Comparison of ENCODE assay signal across 9 cellular contexts in genomic region chr6:26556263-26557070, GRCh38. TPM values are rescaled to one million over a fixed set of nuclear protein-coding genes. Genes with fewer than 3 reads are reported as not detected.
A peak's percentile ranks its signal among the peaks of the same experiment; 100 is the strongest.
DNase-seq lines count a peak whose midpoint lies in the region; ATAC-seq and TF ChIP-seq lines count a peak whose summit lies in the region.
"Had no signal": no experiment of that assay in that cellular context is flagged by ENCODE, and none has a peak within 500 bp of the region (broad histone marks: within the 10 kb centered on the region; RNA-seq: fewer than 3 reads in every experiment).

No MANE protein-coding gene starts in this region.

- no peaks in the 10 kb centered on the region for H3K9me3 ChIP-seq in CD4-positive, alpha-beta memory T cell (ENCODE audit: control insufficient read depth in 1 of 2, low read length in 2 of 2)
- no peaks in the 10 kb centered on the region for H3K9me3 ChIP-seq in HEK293 (ENCODE audit: control insufficient read depth, insufficient read depth, low read depth, low read length)
- no peaks in the 10 kb centered on the region for H3K9me3 ChIP-seq in PC-3 (ENCODE audit: low read length)
- H3K9me3 ChIP-seq: pancreas had no signal

- H3K4me1 Mint-ChIP-seq in CD4-positive, alpha-beta memory T cell = peaks cover 5 to 17% (median 11%) of the 10 kb centered on the region in 4 donors
- H3K4me1 Mint-ChIP-seq in brain (peaks cover 31% of the 10 kb centered on the region), mesothelial cell of epicardium (peaks cover 12% of the 10 kb centered on the region)

- no peak overlapping the region for H2AFZ ChIP-seq in PC-3 (ENCODE audit: low read length)

- no peaks in the 10 kb centered on the region for H3K79me2 ChIP-seq in PC-3 (ENCODE audit: low read length)

- H3K36me3 ChIP-seq in CD4-positive, alpha-beta memory T cell (ENCODE audit: insufficient read depth, low read length) = no peaks in the 10 kb centered on the region
- H3K36me3 ChIP-seq in HEK293 (ENCODE audit: control insufficient read depth in 2 of 2, insufficient read depth in 1 of 2, low read length in 2 of 2) (no peaks in the 10 kb centered on the region), PC-3 (ENCODE audit: low read depth, low read length) (no peaks in the 10 kb centered on the region)
- H3K36me3 ChIP-seq: pancreas had no signal

- H3K27ac ChIP-seq in CD4-positive, alpha-beta memory T cell (ENCODE audit: low read depth, low read length) = no peak overlapping the region
- H3K27ac ChIP-seq in HEK293 (ENCODE audit: extremely low read depth, low read depth, low read length) = no peak overlapping the region; the same call in 1 of the 2 replicates
- H3K27ac ChIP-seq in PC-3 (ENCODE audit: low read length) = no peak overlapping the region
- H3K27ac ChIP-seq: pancreas had no signal

- no peaks in the 10 kb centered on the region for H3K9me3 Mint-ChIP-seq in CD4-positive, alpha-beta memory T cell
- H3K9me3 Mint-ChIP-seq in brain (peaks cover 0 to 8% (median 0%) of the 10 kb centered on the region in 5 experiments), mesothelial cell of epicardium (peaks cover 5% of the 10 kb centered on the region)

- BruUV-seq in PC-3 (replicated peaks; lab: Mats Ljungman, UMichigan) = TSS peak; percentile 98

- TF ChIP-seq CTCF in HEK293 (tag by site-specific recombination; IDR thresholded peaks at IDR 0.05) = no peak
- no peak for TF ChIP-seq CTCF in PC-3 (conservative IDR thresholded peaks at IDR 0.05; ENCODE audit: low read depth, low read length)
- no peak for TF ChIP-seq CTCF in brain (conservative IDR thresholded peaks at IDR 0.05)
- TF ChIP-seq CTCF in mesothelial cell of epicardium (IDR thresholded peaks at IDR 0.05; ENCODE audit: unreplicated experiment) = no peak

- CTCF ChIA-PET in CD4-positive, alpha-beta memory T cell (lab: Charles Lee; ENCODE audit: partially characterized antibody) = interaction anchor here (0.9 to 1.6 kb wide), 6 partner anchors 8 to 227 kb away, joined by 3 to 5 read pairs (median 4); partner anchors contain the start of gene HMGN4
- CTCF ChIA-PET in HEK293 (lab: Yijun Ruan, JAX) (interaction anchor here (0.5 to 1.9 kb wide), 9 partner anchors 12 to 1705 kb away, joined by 3 to 14 read pairs (median 4); no protein-coding TSS in a partner anchor), PC-3 (lab: Charles Lee) (interaction anchor here (0.7 kb wide), 1 partner anchor 11 kb away, joined by 4 read pairs; no protein-coding TSS in a partner anchor)

- H3K27ac Mint-ChIP-seq in CD4-positive, alpha-beta memory T cell = peak overlapping the region in 6 of 7 donors; percentile 17 to 91 (median 50)
- H3K27ac Mint-ChIP-seq in brain (peak overlapping the region in 4 of 5 experiments; percentile 21 to 75 (median 42)), mesothelial cell of epicardium (peak overlapping the region; percentile 60)

- H3K4me1 ChIP-seq in CD4-positive, alpha-beta memory T cell (ENCODE audit: insufficient read depth, low read length) = peaks cover 18% of the 10 kb centered on the region
- no peaks in the 10 kb centered on the region for H3K4me1 ChIP-seq in HEK293 (ENCODE audit: control insufficient read depth, insufficient read depth, low read length)
- H3K4me1 ChIP-seq in PC-3 (ENCODE audit: insufficient read depth, low read length) = peaks cover 15% of the 10 kb centered on the region

- peak overlapping the region in 4 of 8 donors; percentile 3 to 55 (median 28) for H3K4me3 Mint-ChIP-seq in CD4-positive, alpha-beta memory T cell
- H3K4me3 Mint-ChIP-seq in brain (peak overlapping the region in 1 of 5 experiments; percentile 91), mesothelial cell of epicardium (no peak overlapping the region)

- H4K20me1 ChIP-seq in PC-3 (ENCODE audit: low read length) = no peaks in the 10 kb centered on the region

- H3K4me2 ChIP-seq in PC-3 (ENCODE audit: low read length) = peak overlapping the region; percentile 9

- DNase-seq in CD4-positive, alpha-beta memory T cell = peak in 4 of 5 donors; percentile 36 to 43 (median 40)
- DNase-seq in PC-3 = peak; percentile 93
- peak in 1 of 2 experiments; percentile 54 for DNase-seq in mesothelial cell of epicardium (ENCODE audit: low spot score in 2 of 2, unreplicated experiment in 2 of 2)
- no peak for DNase-seq in CD1c-positive myeloid dendritic cell (ENCODE audit: extremely low spot score)
- no peak for DNase-seq in HuH-7.5 (ENCODE audit: low spot score)

- no peaks in the 10 kb centered on the region for H3K27me3 ChIP-seq in CD4-positive, alpha-beta memory T cell (ENCODE audit: insufficient read depth, low read length)
- H3K27me3 ChIP-seq in PC-3 (ENCODE audit: low read length) = no peaks in the 10 kb centered on the region
- H3K27me3 ChIP-seq: pancreas had no signal

- no peaks in the 10 kb centered on the region for H3K9me2 ChIP-seq in PC-3 (replicated peaks; ENCODE audit: low read length)

- peaks cover 0 to 2% of the 10 kb centered on the region in 2 donors for H3K27me3 Mint-ChIP-seq in CD4-positive, alpha-beta memory T cell
- H3K27me3 Mint-ChIP-seq in brain (peaks cover 4% of the 10 kb centered on the region), mesothelial cell of epicardium (ENCODE audit: low read depth) (no peaks in the 10 kb centered on the region)

- no peak overlapping the region for H3K4me3 ChIP-seq in CD4-positive, alpha-beta memory T cell (ENCODE audit: low read length in 2 of 2)
- H3K4me3 ChIP-seq in HEK293 (ENCODE audit: low read depth, low read length) (no peak overlapping the region), PC-3 (ENCODE audit: low read length) (no peak overlapping the region)
- H3K4me3 ChIP-seq: pancreas had no signal

- peaks cover 0 to 5% of the 10 kb centered on the region in 2 donors for H3K36me3 Mint-ChIP-seq in CD4-positive, alpha-beta memory T cell
- no peaks in the 10 kb centered on the region for H3K36me3 Mint-ChIP-seq in brain
- no peaks in the 10 kb centered on the region for H3K36me3 Mint-ChIP-seq in mesothelial cell of epicardium

- intact Hi-C loops in CD4-positive, alpha-beta memory T cell (cut with micrococcal nuclease) = no loop called here
- intact Hi-C loops in PC-3 (cut with micrococcal nuclease) = loop anchor here (1.0 to 5.0 kb wide), 2 partner anchors 12 to 1116 kb away; no protein-coding TSS in a partner anchor

- ATAC-seq in PC-3 (peak; percentile 54), GM21390 (IDR thresholded peaks at IDR 0.05; ENCODE audit: unreplicated experiment) (no peak)
- ATAC-seq: pancreas had no signal

- no peak overlapping the region for H3K9ac ChIP-seq in PC-3 (ENCODE audit: low read length)

- no peaks in the 10 kb centered on the region for H3F3A ChIP-seq in PC-3 (ENCODE audit: low read length, unreplicated experiment)

- POLR2A ChIA-PET in CD4-positive, alpha-beta memory T cell (lab: Charles Lee; ENCODE audit: partially characterized antibody) = interaction anchor here (0.5 to 12.2 kb wide), 13 partner anchors 12 to 384 kb away, joined by 3 to 181 read pairs (median 6); partner anchors contain the start of gene HMGN4
- POLR2A ChIA-PET in HEK293 (lab: Yijun Ruan, JAX) = interaction anchor here (0.6 to 1.6 kb wide), 17 partner anchors 12 to 1779 kb away, joined by 3 to 9 read pairs (median 4); partner anchors contain the start of gene HMGN4
- POLR2A ChIA-PET in PC-3 (lab: Charles Lee; ENCODE audit: unreplicated experiment) = interaction anchor here (0.6 to 0.7 kb wide), 3 partner anchors 83 to 1121 kb away, joined by 3 to 11 read pairs (median 6); no protein-coding TSS in a partner anchor

TF ChIP-seq in HEK293, 187 proteins besides CTCF, POLR2A, EP300 and RAD21 (continues in another document):
- 0 out of 2 replicates have a peak, but pooled peaks have one; percentile 25 for TF ChIP-seq ZBTB21 (tag by site-specific recombination; IDR thresholded peaks at IDR 0.05)
- no peak for TF ChIP-seq ZSCAN4 (tag by site-specific recombination; IDR thresholded peaks at IDR 0.05)
- TF ChIP-seq MYNN (tag by site-specific recombination; IDR thresholded peaks at IDR 0.05; ENCODE audit: borderline replicate concordance) = no peak
- TF ChIP-seq ZNF488 (tag by site-specific recombination; IDR thresholded peaks at IDR 0.05) = no peak
- no peak for TF ChIP-seq ZNF169 (tag by site-specific recombination; IDR thresholded peaks at IDR 0.05)
- TF ChIP-seq KLF10 (tag by site-specific recombination; IDR thresholded peaks at IDR 0.05) = peak; percentile 79
- TF ChIP-seq ZFHX2 (tag by site-specific recombination; conservative IDR thresholded peaks at IDR 0.05) = no peak
- TF ChIP-seq ZNF350 (tag by site-specific recombination; IDR thresholded peaks at IDR 0.05) = no peak
- no peak for TF ChIP-seq SCRT2 (tag by site-specific recombination; IDR thresholded peaks at IDR 0.05)

RNA-seq across cellular contexts. Expression of gene HMGN4, which starts 18.3 kb away (rescaled TPM):
- 100 to 1,000 TPM; 102 to 105 TPM for total RNA-seq in CD4-positive, alpha-beta memory T cell
- polyA plus RNA-seq in CD4-positive, alpha-beta memory T cell = 100 to 1,000 TPM; 154 to 305 TPM
- total RNA-seq in PC-3 (2014; rRNA removed) = 54.8 and 57.5 TPM in 2 replicates
- polyA plus RNA-seq in brain (ENCODE audit: insufficient read depth, low read depth, low replicate concordance) = 70.0 TPM
- total RNA-seq in mesothelial cell of epicardium = 49.4 to 60.5 TPM (median 54.1 TPM) in 3 replicates

RNA-seq across cellular contexts. Expression of gene ABT1, which starts 40.3 kb away (rescaled TPM):
- 10 to 100 TPM; 33.5 to 34.8 TPM for total RNA-seq in CD4-positive, alpha-beta memory T cell
- polyA plus RNA-seq in CD4-positive, alpha-beta memory T cell = 10 to 100 TPM; 50.0 to 63.9 TPM
- 26.9 and 33.7 TPM in 2 replicates for total RNA-seq in PC-3 (2014; rRNA removed)
- 16.0 TPM for polyA plus RNA-seq in brain (ENCODE audit: insufficient read depth, low read depth, low replicate concordance)
- total RNA-seq in mesothelial cell of epicardium = 21.8 to 22.6 TPM (median 21.9 TPM) in 3 replicates

RNA-seq across cellular contexts. Expression of gene BTN1A1, which starts 56.4 kb away (rescaled TPM):
- not detected for total RNA-seq in CD4-positive, alpha-beta memory T cell
- polyA plus RNA-seq in CD4-positive, alpha-beta memory T cell = under 1 TPM in 1 of 2 donors, not detected in 1; 0.08 TPM
- not detected in 2 replicates for total RNA-seq in PC-3 (2014; rRNA removed)
- polyA plus RNA-seq in brain (ENCODE audit: insufficient read depth, low read depth, low replicate concordance) = 0.36 TPM
- 0.09 to 0.11 TPM in 2 of 3 replicates, not detected in the other for total RNA-seq in mesothelial cell of epicardium
- total RNA-seq: pancreas had no signal
- polyA plus RNA-seq: pancreas had no signal

Comparison
In these comparisons a context has a peak if more than half of its experiments do, and no peak if none do; other contexts are left out.
1. DNase-seq: peak in CD4-positive, alpha-beta memory T cell (4 of 5) and PC-3 (single experiment); none in CD1c-positive myeloid dendritic cell (single experiment) and HuH-7.5 (single experiment).
2. Peak in every context shown above with its lines, with median percentiles within 50 percentile points of each other: H3K27ac Mint-ChIP-seq.